ENCODE assay signal across 37 cellular contexts in genomic region chr5:116842514-116842924, GRCh38.
"Had no signal": no experiment of that assay in that cellular context is flagged by ENCODE, and none has a peak within 500 bp of the region (broad histone marks: within the 10 kb centered on the region; RNA-seq: fewer than 3 reads in every experiment).

No MANE protein-coding gene starts in this region.

- H3K4me1 Mint-ChIP-seq: activated CD4-positive, alpha-beta memory T cell treated with anti-CD3 and anti-CD28 coated beads, Interleukin-2, amount 10 ng/mL, durations not matched to agents 7 days and 5 days; activated CD8-positive, alpha-beta memory T cell treated with anti-CD3 and anti-CD28 coated beads, Interleukin-2, amount 10 ng/mL, durations not matched to agents 7 days and 5 days; activated naive CD4-positive, alpha-beta T cell treated with anti-CD3 and anti-CD28 coated beads, Interleukin-2, amount 50 U/mL, for 24 hours; activated naive CD8-positive, alpha-beta T cell treated with anti-CD3 and anti-CD28 coated beads, Interleukin-2, amount 10 ng/mL, durations not matched to agents 7 days and 5 days; activated T-helper 17 cell treated with anti-CD3 and anti-CD28 coated beads, Interleukin-2, amount 50 U/mL, for 72 hours; central memory CD8-positive, alpha-beta T cell had no signal

- H3K9me3 Mint-ChIP-seq: activated T-cell treated with anti-CD3 and anti-CD28 coated beads, Interleukin-2, amount 50 U/mL, for 72 hours; activated T-helper 17 cell treated with anti-CD3 and anti-CD28 coated beads, Interleukin-2, amount 50 U/mL, for 72 hours had no signal

- H3K4me3 ChIP-seq: ascending aorta, cardiac muscle cell, MG63, PC-9 had no signal

- ATAC-seq: activated CD8-positive, alpha-beta memory T cell treated with anti-CD3 and anti-CD28 coated beads, Interleukin-2, amount 10 ng/mL, durations not matched to agents 7 days and 5 days; activated T-cell treated with anti-CD3 and anti-CD28 coated beads, Interleukin-2, amount 50 U/mL, for 72 hours; activated T-helper 17 cell treated with anti-CD3 and anti-CD28 coated beads, Interleukin-2, amount 50 U/mL, for 72 hours; Right ventricle myocardium inferior had no signal

- FAIRE-seq: RCC 7860 had no signal

- H3K27me3 Mint-ChIP-seq: activated CD4-positive, alpha-beta memory T cell treated with anti-CD3 and anti-CD28 coated beads, Interleukin-2, amount 10 ng/mL, durations not matched to agents 7 days and 5 days; activated CD8-positive, alpha-beta memory T cell treated with anti-CD3 and anti-CD28 coated beads, Interleukin-2, amount 10 ng/mL, durations not matched to agents 7 days and 5 days; activated naive CD4-positive, alpha-beta T cell treated with anti-CD3 and anti-CD28 coated beads, Interleukin-2, amount 50 U/mL, for 24 hours; activated naive CD8-positive, alpha-beta T cell treated with anti-CD3 and anti-CD28 coated beads, Interleukin-2, amount 10 ng/mL, durations not matched to agents 7 days and 5 days; activated T-helper 17 cell treated with anti-CD3 and anti-CD28 coated beads, Interleukin-2, amount 50 U/mL, for 72 hours; central memory CD8-positive, alpha-beta T cell had no signal

- H3K27me3 ChIP-seq: ascending aorta, cardiac muscle cell, MG63 had no signal

- H3K4me3 Mint-ChIP-seq: activated CD4-positive, alpha-beta memory T cell treated with anti-CD3 and anti-CD28 coated beads, Interleukin-2, amount 10 ng/mL, durations not matched to agents 7 days and 5 days; activated CD8-positive, alpha-beta memory T cell treated with anti-CD3 and anti-CD28 coated beads, Interleukin-2, amount 10 ng/mL, durations not matched to agents 7 days and 5 days; activated naive CD4-positive, alpha-beta T cell treated with anti-CD3 and anti-CD28 coated beads, Interleukin-2, amount 50 U/mL, for 24 hours; activated naive CD8-positive, alpha-beta T cell treated with anti-CD3 and anti-CD28 coated beads, Interleukin-2, amount 10 ng/mL, durations not matched to agents 7 days and 5 days; activated T-cell treated with anti-CD3 and anti-CD28 coated beads, Interleukin-2, amount 50 U/mL, for 72 hours; activated T-helper 17 cell treated with anti-CD3 and anti-CD28 coated beads, Interleukin-2, amount 50 U/mL, for 72 hours; central memory CD8-positive, alpha-beta T cell had no signal

- H3K9me3 ChIP-seq: ascending aorta, MG63 had no signal

- H3K4me1 ChIP-seq: ascending aorta had no signal

- H3K36me3 Mint-ChIP-seq: activated CD8-positive, alpha-beta memory T cell treated with anti-CD3 and anti-CD28 coated beads, Interleukin-2, amount 10 ng/mL, durations not matched to agents 7 days and 5 days; activated naive CD4-positive, alpha-beta T cell treated with anti-CD3 and anti-CD28 coated beads, Interleukin-2, amount 50 U/mL, for 24 hours; activated naive CD8-positive, alpha-beta T cell treated with anti-CD3 and anti-CD28 coated beads, Interleukin-2, amount 10 ng/mL, durations not matched to agents 7 days and 5 days had no signal

- H3K27ac ChIP-seq: ascending aorta, cardiac muscle cell, PC-9, RWPE1, WERI-Rb-1 had no signal

- DNase-seq: activated CD4-positive, alpha-beta memory T cell treated with anti-CD3 and anti-CD28 coated beads, Interleukin-2, amount 10 ng/mL, durations not matched to agents 7 days and 5 days; activated CD4-positive, alpha-beta T cell treated with anti-CD3 and anti-CD28 coated beads for 1 hour; activated CD4-positive, alpha-beta T cell treated with anti-CD3 and anti-CD28 coated beads for 48 hours; activated CD4-positive, CD25-positive, alpha-beta regulatory T cell; activated CD8-positive, alpha-beta memory T cell treated with anti-CD3 and anti-CD28 coated beads for 24 hours; activated CD8-positive, alpha-beta memory T cell treated with anti-CD3 and anti-CD28 coated beads, Interleukin-2, amount 10 ng/mL, durations not matched to agents 7 days and 5 days; activated CD8-positive, alpha-beta memory T cell treated with anti-CD3 and anti-CD28 coated beads, Interleukin-2, amount 50 U/mL, for 48 hours; activated effector memory CD4-positive, alpha-beta T cell treated with anti-CD3 and anti-CD28 coated beads, Interleukin-2, amount 50 U/mL, for 16 hours; activated naive CD4-positive, alpha-beta T cell; activated naive CD8-positive, alpha-beta T cell treated with anti-CD3 and anti-CD28 coated beads, Interleukin-2, amount 10 ng/mL, durations not matched to agents 7 days and 5 days; activated T-cell treated with anti-CD3 and anti-CD28 coated beads, Interleukin-2, amount 50 U/mL, for 72 hours; amygdala; Karpas-422; MG63; NCI-H1092; NCI-H1436 treated with DMSO at 0.1 percent for 48 hours; NCI-H1694 treated with DMSO at 0.1 percent for 48 hours; NCI-H2029; NCI-H345; NCI-H526; NCI-H748 treated with DMSO at 0.1 percent for 48 hours; NK-92 treated with Interleukin-12 subunit alpha and Interleukin-12 subunit beta, amount 100 ng/mL, for 24 hours; PC-9; SIG-M5; SW 1271; T-helper 1 cell; T-helper 2 cell; T-helper 9 cell; WERI-Rb-1 had no signal

- H3K36me3 ChIP-seq: ascending aorta, cardiac muscle cell, MG63, WERI-Rb-1 had no signal

- H3K27ac Mint-ChIP-seq: activated CD4-positive, alpha-beta memory T cell treated with anti-CD3 and anti-CD28 coated beads, Interleukin-2, amount 10 ng/mL, durations not matched to agents 7 days and 5 days; activated CD8-positive, alpha-beta memory T cell treated with anti-CD3 and anti-CD28 coated beads, Interleukin-2, amount 10 ng/mL, durations not matched to agents 7 days and 5 days; activated naive CD4-positive, alpha-beta T cell treated with anti-CD3 and anti-CD28 coated beads, Interleukin-2, amount 50 U/mL, for 24 hours; activated naive CD8-positive, alpha-beta T cell treated with anti-CD3 and anti-CD28 coated beads, Interleukin-2, amount 10 ng/mL, durations not matched to agents 7 days and 5 days; activated T-cell treated with anti-CD3 and anti-CD28 coated beads, Interleukin-2, amount 50 U/mL, for 72 hours; activated T-helper 17 cell treated with anti-CD3 and anti-CD28 coated beads, Interleukin-2, amount 50 U/mL, for 72 hours had no signal
